In the genomic region with DNA sequence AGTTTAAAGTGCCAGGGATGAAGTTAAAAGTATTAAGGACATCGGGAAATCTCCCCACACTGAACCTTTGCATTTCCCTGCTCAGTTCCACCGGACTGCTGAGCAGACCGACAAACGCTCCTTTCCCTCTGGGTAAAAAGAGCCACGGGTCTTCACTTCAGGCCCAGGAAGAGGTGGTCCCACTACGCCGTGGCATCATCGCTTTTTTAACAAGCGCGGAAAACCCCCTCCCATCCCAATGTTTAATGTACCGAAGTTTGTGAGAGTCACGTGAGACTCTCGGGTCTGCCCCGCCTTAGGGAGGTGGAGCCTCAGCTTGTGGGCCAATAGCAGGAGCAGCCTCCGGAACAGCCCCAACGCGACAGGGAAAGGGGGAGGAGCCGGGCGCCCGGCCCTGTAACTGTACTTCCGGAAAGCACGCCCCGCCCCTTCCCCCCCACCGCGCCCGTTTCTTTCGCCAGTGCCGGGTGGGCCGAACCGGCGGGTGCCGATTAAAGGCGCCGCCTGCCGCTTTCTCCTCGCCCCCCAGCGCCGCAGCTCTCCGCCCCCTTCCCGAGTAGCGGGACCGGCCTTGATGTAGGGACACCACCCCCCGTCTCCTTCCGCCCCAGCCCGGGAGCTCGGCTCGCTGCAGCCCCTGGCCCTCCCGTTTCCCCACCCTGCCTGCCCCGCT, we compare ENCODE assay signal across 1 cellular context.
TF ChIP-seq lines count a peak whose summit lies in the region.

No MANE protein-coding gene starts in this region.

TF ChIP-seq in GM12878, 131 proteins besides CTCF, POLR2A, EP300 and RAD21 (continued from another document and continues in another):
- TF ChIP-seq CEBPZ (IDR thresholded peaks at IDR 0.05; ENCODE audit: low read depth, low read length) (no peak), BMI1 (IDR thresholded peaks at IDR 0.05; ENCODE audit: borderline replicate concordance) (no peak), SMAD5 (IDR thresholded peaks at IDR 0.05; ENCODE audit: low read depth) (no peak), YY1 (IDR thresholded peaks at IDR 0.05; ENCODE audit: low read depth, low read length) (no peak), SMARCA5 (IDR thresholded peaks at IDR 0.05) (0 out of 2 replicates have a peak, but pooled peaks have one; percentile 18), CHD1 (IDR thresholded peaks at IDR 0.05; ENCODE audit: low read depth, low read length) (no peak), IKZF1 (conservative IDR thresholded peaks at IDR 0.05) (peak; percentile 61; the same call in 1 of the 2 replicates), RB1 (IDR thresholded peaks at IDR 0.05; ENCODE audit: borderline replicate concordance) (no peak), EED (IDR thresholded peaks at IDR 0.05; ENCODE audit: low read depth) (no peak), POLR2AphosphoS2 (IDR thresholded peaks at IDR 0.05; ENCODE audit: low read depth, low read length) (peak; percentile 74), PKNOX1 (IDR thresholded peaks at IDR 0.05) (0 out of 2 replicates have a peak, but pooled peaks have one; percentile 14), NFXL1 (IDR thresholded peaks at IDR 0.05; ENCODE audit: borderline replicate concordance) (no peak), DPF2 (IDR thresholded peaks at IDR 0.05) (no peak), GABPA (IDR thresholded peaks at IDR 0.05; ENCODE audit: low read depth) (no peak), ZNF217 (IDR thresholded peaks at IDR 0.05) (no peak), ZNF24 (IDR thresholded peaks at IDR 0.05) (no peak), TARDBP (IDR thresholded peaks at IDR 0.05; ENCODE audit: borderline replicate concordance) (no peak), BCL11A (IDR thresholded peaks at IDR 0.05; ENCODE audit: low read depth, low read length) (no peak), ZBTB4 (CRISPR knock-in tag; IDR thresholded peaks at IDR 0.05) (no peak), CUX1 (IDR thresholded peaks at IDR 0.05; ENCODE audit: insufficient replicate concordance, low read depth, low read length) (no peak), SREBF1 (IDR thresholded peaks at IDR 0.05; ENCODE audit: low read length) (no peak), WRNIP1 (IDR thresholded peaks at IDR 0.05; ENCODE audit: borderline replicate concordance, low read depth, low read length) (no peak), PAX5 (IDR thresholded peaks at IDR 0.05; ENCODE audit: borderline replicate concordance, low read depth, low read length) (peak; percentile 48; the same call in 1 of the 2 replicates), RCOR1 (conservative IDR thresholded peaks at IDR 0.05; ENCODE audit: low read depth, low read length) (no peak)
- TF ChIP-seq, protein P1, sequence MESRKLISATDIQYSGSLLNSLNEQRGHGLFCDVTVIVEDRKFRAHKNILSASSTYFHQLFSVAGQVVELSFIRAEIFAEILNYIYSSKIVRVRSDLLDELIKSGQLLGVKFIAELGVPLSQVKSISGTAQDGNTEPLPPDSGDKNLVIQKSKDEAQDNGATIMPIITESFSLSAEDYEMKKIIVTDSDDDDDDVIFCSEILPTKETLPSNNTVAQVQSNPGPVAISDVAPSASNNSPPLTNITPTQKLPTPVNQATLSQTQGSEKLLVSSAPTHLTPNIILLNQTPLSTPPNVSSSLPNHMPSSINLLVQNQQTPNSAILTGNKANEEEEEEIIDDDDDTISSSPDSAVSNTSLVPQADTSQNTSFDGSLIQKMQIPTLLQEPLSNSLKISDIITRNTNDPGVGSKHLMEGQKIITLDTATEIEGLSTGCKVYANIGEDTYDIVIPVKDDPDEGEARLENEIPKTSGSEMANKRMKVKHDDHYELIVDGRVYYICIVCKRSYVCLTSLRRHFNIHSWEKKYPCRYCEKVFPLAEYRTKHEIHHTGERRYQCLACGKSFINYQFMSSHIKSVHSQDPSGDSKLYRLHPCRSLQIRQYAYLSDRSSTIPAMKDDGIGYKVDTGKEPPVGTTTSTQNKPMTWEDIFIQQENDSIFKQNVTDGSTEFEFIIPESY (IDR thresholded peaks at IDR 0.05): no peak
- TF ChIP-seq, protein P2, sequence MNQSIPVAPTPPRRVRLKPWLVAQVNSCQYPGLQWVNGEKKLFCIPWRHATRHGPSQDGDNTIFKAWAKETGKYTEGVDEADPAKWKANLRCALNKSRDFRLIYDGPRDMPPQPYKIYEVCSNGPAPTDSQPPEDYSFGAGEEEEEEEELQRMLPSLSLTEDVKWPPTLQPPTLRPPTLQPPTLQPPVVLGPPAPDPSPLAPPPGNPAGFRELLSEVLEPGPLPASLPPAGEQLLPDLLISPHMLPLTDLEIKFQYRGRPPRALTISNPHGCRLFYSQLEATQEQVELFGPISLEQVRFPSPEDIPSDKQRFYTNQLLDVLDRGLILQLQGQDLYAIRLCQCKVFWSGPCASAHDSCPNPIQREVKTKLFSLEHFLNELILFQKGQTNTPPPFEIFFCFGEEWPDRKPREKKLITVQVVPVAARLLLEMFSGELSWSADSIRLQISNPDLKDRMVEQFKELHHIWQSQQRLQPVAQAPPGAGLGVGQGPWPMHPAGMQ (IDR thresholded peaks at IDR 0.05; ENCODE audit: borderline replicate concordance): no peak
- TF ChIP-seq, protein P3, sequence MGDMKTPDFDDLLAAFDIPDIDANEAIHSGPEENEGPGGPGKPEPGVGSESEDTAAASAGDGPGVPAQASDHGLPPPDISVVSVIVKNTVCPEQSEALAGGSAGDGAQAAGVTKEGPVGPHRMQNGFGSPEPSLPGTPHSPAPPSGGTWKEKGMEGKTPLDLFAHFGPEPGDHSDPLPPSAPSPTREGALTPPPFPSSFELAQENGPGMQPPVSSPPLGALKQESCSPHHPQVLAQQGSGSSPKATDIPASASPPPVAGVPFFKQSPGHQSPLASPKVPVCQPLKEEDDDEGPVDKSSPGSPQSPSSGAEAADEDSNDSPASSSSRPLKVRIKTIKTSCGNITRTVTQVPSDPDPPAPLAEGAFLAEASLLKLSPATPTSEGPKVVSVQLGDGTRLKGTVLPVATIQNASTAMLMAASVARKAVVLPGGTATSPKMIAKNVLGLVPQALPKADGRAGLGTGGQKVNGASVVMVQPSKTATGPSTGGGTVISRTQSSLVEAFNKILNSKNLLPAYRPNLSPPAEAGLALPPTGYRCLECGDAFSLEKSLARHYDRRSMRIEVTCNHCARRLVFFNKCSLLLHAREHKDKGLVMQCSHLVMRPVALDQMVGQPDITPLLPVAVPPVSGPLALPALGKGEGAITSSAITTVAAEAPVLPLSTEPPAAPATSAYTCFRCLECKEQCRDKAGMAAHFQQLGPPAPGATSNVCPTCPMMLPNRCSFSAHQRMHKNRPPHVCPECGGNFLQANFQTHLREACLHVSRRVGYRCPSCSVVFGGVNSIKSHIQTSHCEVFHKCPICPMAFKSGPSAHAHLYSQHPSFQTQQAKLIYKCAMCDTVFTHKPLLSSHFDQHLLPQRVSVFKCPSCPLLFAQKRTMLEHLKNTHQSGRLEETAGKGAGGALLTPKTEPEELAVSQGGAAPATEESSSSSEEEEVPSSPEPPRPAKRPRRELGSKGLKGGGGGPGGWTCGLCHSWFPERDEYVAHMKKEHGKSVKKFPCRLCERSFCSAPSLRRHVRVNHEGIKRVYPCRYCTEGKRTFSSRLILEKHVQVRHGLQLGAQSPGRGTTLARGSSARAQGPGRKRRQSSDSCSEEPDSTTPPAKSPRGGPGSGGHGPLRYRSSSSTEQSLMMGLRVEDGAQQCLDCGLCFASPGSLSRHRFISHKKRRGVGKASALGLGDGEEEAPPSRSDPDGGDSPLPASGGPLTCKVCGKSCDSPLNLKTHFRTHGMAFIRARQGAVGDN (IDR thresholded peaks at IDR 0.05): peak; percentile 73
- TF ChIP-seq, protein P4, sequence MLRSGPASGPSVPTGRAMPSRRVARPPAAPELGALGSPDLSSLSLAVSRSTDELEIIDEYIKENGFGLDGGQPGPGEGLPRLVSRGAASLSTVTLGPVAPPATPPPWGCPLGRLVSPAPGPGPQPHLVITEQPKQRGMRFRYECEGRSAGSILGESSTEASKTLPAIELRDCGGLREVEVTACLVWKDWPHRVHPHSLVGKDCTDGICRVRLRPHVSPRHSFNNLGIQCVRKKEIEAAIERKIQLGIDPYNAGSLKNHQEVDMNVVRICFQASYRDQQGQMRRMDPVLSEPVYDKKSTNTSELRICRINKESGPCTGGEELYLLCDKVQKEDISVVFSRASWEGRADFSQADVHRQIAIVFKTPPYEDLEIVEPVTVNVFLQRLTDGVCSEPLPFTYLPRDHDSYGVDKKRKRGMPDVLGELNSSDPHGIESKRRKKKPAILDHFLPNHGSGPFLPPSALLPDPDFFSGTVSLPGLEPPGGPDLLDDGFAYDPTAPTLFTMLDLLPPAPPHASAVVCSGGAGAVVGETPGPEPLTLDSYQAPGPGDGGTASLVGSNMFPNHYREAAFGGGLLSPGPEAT (IDR thresholded peaks at IDR 0.05; ENCODE audit: low read depth): peak; percentile 81
